8 cellular contexts compared by ENCODE assay signal in genomic region chr10:69408318-69409175, GRCh38. TPM values are rescaled to one million over a fixed set of nuclear protein-coding genes. Genes with fewer than 3 reads are reported as not detected.
DNase-seq lines count a peak whose midpoint lies in the region; ATAC-seq, FAIRE-seq and TF ChIP-seq lines count a peak whose summit lies in the region.

No MANE protein-coding gene starts in this region.

- H3K9me3 Mint-ChIP-seq in GM23338 (no peaks in the 10 kb centered on the region; the same call in 2 of the 3 replicates), neural crest cell (no peaks in the 10 kb centered on the region)
- H3K9me3 Mint-ChIP-seq in activated T-helper 17 cell treated with anti-CD3 and anti-CD28 coated beads, Interleukin-2, amount 50 U/mL, for 72 hours: no peaks in the 10 kb centered on the region
- H3K9me3 Mint-ChIP-seq in stimulated activated naive CD8-positive, alpha-beta T cell treated with anti-CD3 and anti-CD28 coated beads, Interleukin-15, amount 100 ng/mL, for 72 hours: no peaks in the 10 kb centered on the region

- H3K36me3 ChIP-seq in ES-I3 (ENCODE audit: insufficient read depth, low read length) (no peaks in the 10 kb centered on the region), GM23338 (ENCODE audit: insufficient read depth) (no peaks in the 10 kb centered on the region)

- peaks cover 20% of the 10 kb centered on the region; the same call in 1 of the 2 replicates for H3K4me1 ChIP-seq in ES-I3 (ENCODE audit: insufficient read depth, low read length)
- peaks cover 23% of the 10 kb centered on the region; the same call in 1 of the 2 replicates for H3K4me1 ChIP-seq in GM23338 (ENCODE audit: insufficient read depth)

- peak overlapping the region; percentile 64 for H3K4me3 Mint-ChIP-seq in GM23338
- H3K4me3 Mint-ChIP-seq in activated T-helper 17 cell treated with anti-CD3 and anti-CD28 coated beads, Interleukin-2, amount 50 U/mL, for 72 hours: peak overlapping the region; percentile 72
- H3K4me3 Mint-ChIP-seq in neural crest cell: peak overlapping the region; percentile 32
- H3K4me3 Mint-ChIP-seq in stimulated activated naive CD8-positive, alpha-beta T cell treated with anti-CD3 and anti-CD28 coated beads, Interleukin-15, amount 100 ng/mL, for 72 hours: peak overlapping the region; percentile 82 to 86

- H3K27ac Mint-ChIP-seq in GM23338: no peak overlapping the region; the same call in 1 of the 2 replicates
- peak overlapping the region; percentile 79 for H3K27ac Mint-ChIP-seq in activated T-helper 17 cell treated with anti-CD3 and anti-CD28 coated beads, Interleukin-2, amount 50 U/mL, for 72 hours
- H3K27ac Mint-ChIP-seq in neural crest cell (ENCODE audit: unreplicated experiment): peak overlapping the region; percentile 78
- peak overlapping the region; percentile 81 to 92 for H3K27ac Mint-ChIP-seq in stimulated activated naive CD8-positive, alpha-beta T cell treated with anti-CD3 and anti-CD28 coated beads, Interleukin-15, amount 100 ng/mL, for 72 hours

- no peaks in the 10 kb centered on the region for H3K9me2 ChIP-seq in GM23338 (ENCODE audit: insufficient read depth)

- peak overlapping the region; percentile 42 for H3K4me3 ChIP-seq in GM23338

- peak overlapping the region; percentile 45; the same call in 1 of the 2 replicates for H3K9ac ChIP-seq in ES-I3 (ENCODE audit: low read depth, low read length)

- H3K4me2 ChIP-seq in GM23338: peak overlapping the region; percentile 70

- no peaks in the 10 kb centered on the region for H3K9me3 ChIP-seq in ES-I3 (ENCODE audit: control insufficient read depth, insufficient read depth, low read length)

- TF ChIP-seq CTCF in GM23338 (conservative IDR thresholded peaks at IDR 0.05; ENCODE audit: low read depth in 2 of 2) (peak in 1 of 2 experiments; percentile 69; a peak in 2 of 4 replicates), neural crest cell (conservative IDR thresholded peaks at IDR 0.05) (peak; percentile 83)

- H3K4me1 Mint-ChIP-seq in GM23338 (peaks cover 44% of the 10 kb centered on the region), neural crest cell (peaks cover 36% of the 10 kb centered on the region)
- H3K4me1 Mint-ChIP-seq in activated T-helper 17 cell treated with anti-CD3 and anti-CD28 coated beads, Interleukin-2, amount 50 U/mL, for 72 hours: peaks cover 14% of the 10 kb centered on the region
- H3K4me1 Mint-ChIP-seq in stimulated activated naive CD8-positive, alpha-beta T cell treated with anti-CD3 and anti-CD28 coated beads, Interleukin-15, amount 100 ng/mL, for 72 hours: peaks cover 34% of the 10 kb centered on the region

- peaks cover 3% of the 10 kb centered on the region; the same call in 1 of the 2 replicates for H3F3A ChIP-seq in GM23338 (replicated peaks; ENCODE audit: low read depth)

- no peak overlapping the region for H2AFZ ChIP-seq in GM23338

- peak; percentile 77 for ATAC-seq in GM23338
- peak; percentile 94 for ATAC-seq in activated T-helper 17 cell treated with anti-CD3 and anti-CD28 coated beads, Interleukin-2, amount 50 U/mL, for 72 hours (replicated peaks)
- ATAC-seq in stimulated activated naive CD8-positive, alpha-beta T cell treated with anti-CD3 and anti-CD28 coated beads, Interleukin-15, amount 100 ng/mL, for 72 hours: peak; percentile 97

- H3K27ac ChIP-seq in GM23338 (ENCODE audit: low read depth): peak overlapping the region; percentile 78; the same call in 1 of the 2 replicates

- H3K36me3 Mint-ChIP-seq in GM23338 (ENCODE audit: low read depth): peaks cover 8% of the 10 kb centered on the region
- H3K36me3 Mint-ChIP-seq in activated T-helper 17 cell treated with anti-CD3 and anti-CD28 coated beads, Interleukin-2, amount 50 U/mL, for 72 hours (ENCODE audit: low read depth): peaks cover 11% of the 10 kb centered on the region
- peaks cover 4% of the 10 kb centered on the region for H3K36me3 Mint-ChIP-seq in neural crest cell (ENCODE audit: low read depth)

- no peaks in the 10 kb centered on the region for H3K79me2 ChIP-seq in GM23338 (replicated peaks; ENCODE audit: insufficient read depth)

- DNase-seq in GM23338 (ENCODE audit: low spot score): peak; percentile 98
- peak; percentile 90 for DNase-seq in LHCN-M2 (ENCODE audit: low read depth)
- DNase-seq in RCC 7860 (ENCODE audit: low spot score): peak; percentile 90
- peak; percentile 96 for DNase-seq in fibroblast of peridontal ligament (ENCODE audit: extremely low read depth)
- peak; percentile 92 for DNase-seq in neural crest cell (ENCODE audit: low read depth, low spot score)
- peak; percentile 90 to 94 for DNase-seq in stimulated activated naive CD8-positive, alpha-beta T cell treated with anti-CD3 and anti-CD28 coated beads, Interleukin-15, amount 100 ng/mL, for 72 hours

- H3K27me3 ChIP-seq in GM23338 (ENCODE audit: insufficient read depth): peaks cover 4% of the 10 kb centered on the region; the same call in 1 of the 2 replicates

- FAIRE-seq in RCC 7860 (lab: Jason Lieb, UNC): no peak

- H3K27me3 Mint-ChIP-seq in GM23338 (ENCODE audit: insufficient read depth, low read depth, poor library complexity): peaks cover 23% of the 10 kb centered on the region
- H3K27me3 Mint-ChIP-seq in activated T-helper 17 cell treated with anti-CD3 and anti-CD28 coated beads, Interleukin-2, amount 50 U/mL, for 72 hours: no peaks in the 10 kb centered on the region
- H3K27me3 Mint-ChIP-seq in neural crest cell (ENCODE audit: low read depth): peaks cover 6% of the 10 kb centered on the region
- H3K27me3 Mint-ChIP-seq in stimulated activated naive CD8-positive, alpha-beta T cell treated with anti-CD3 and anti-CD28 coated beads, Interleukin-15, amount 100 ng/mL, for 72 hours: no peaks in the 10 kb centered on the region

- no peaks in the 10 kb centered on the region for H4K20me1 ChIP-seq in GM23338 (replicated peaks; ENCODE audit: insufficient read depth)

TF ChIP-seq in GM23338, 12 proteins besides CTCF, POLR2A, EP300 and RAD21 (continues in another document):
- TF ChIP-seq ETS1 (IDR thresholded peaks at IDR 0.05) (peak; percentile 33; the same call in 1 of the 2 replicates), CREB1 (CRISPR knock-in tag; IDR thresholded peaks at IDR 0.05; ENCODE audit: low read depth) (peak; percentile 88), JUNB (IDR thresholded peaks at IDR 0.05; ENCODE audit: unreplicated experiment) (no peak), REST (IDR thresholded peaks at IDR 0.05; ENCODE audit: unreplicated experiment) (no peak), ZNF114 (CRISPR knock-in tag; IDR thresholded peaks at IDR 0.05) (no peak), EZH2phosphoT487 (IDR thresholded peaks at IDR 0.05; ENCODE audit: unreplicated experiment) (no peak), EZH2 (IDR thresholded peaks at IDR 0.05; ENCODE audit: low read depth, unreplicated experiment) (no peak)

RNA-seq across cellular contexts. Expression of gene TACR2, which starts 8.2 kb away (rescaled TPM):
- total RNA-seq in GM23338 (2014; rRNA removed; shearing (Covaris generic)): 0.54 TPM in 1 of 2 replicates, not detected in the other
- polyA plus RNA-seq in GM23338 (2016; fragmentation: Nextera tagmentation; extraction: Ambion mirVana): not detected in 2 replicates
- total RNA-seq in LHCN-M2 (2014; rRNA removed) (0.29 TPM in 1 of 2 replicates, not detected in the other), neural crest cell (not detected in 2 replicates)
- 0.77 TPM for polyA plus RNA-seq in LHCN-M2 (2012)
- total RNA-seq in activated T-helper 17 cell treated with anti-CD3 and anti-CD28 coated beads, Interleukin-2, amount 50 U/mL, for 72 hours: not detected

RNA-seq across cellular contexts. Expression of gene TSPAN15, which starts 42.7 kb away (rescaled TPM):
- total RNA-seq in GM23338 (2014; rRNA removed; shearing (Covaris generic)): 10.1 and 12.5 TPM in 2 replicates
- polyA plus RNA-seq in GM23338 (2016; fragmentation: Nextera tagmentation; extraction: Ambion mirVana): 6.6 TPM in 2 replicates
- 1.5 and 2.0 TPM in 2 replicates for total RNA-seq in LHCN-M2 (2014; rRNA removed)
- 2.4 TPM for polyA plus RNA-seq in LHCN-M2 (2012)
- 10 to 100 TPM in 1 of 2 donors, 1 to 10 TPM in 1; 4.9 to 12.7 TPM for total RNA-seq in activated T-helper 17 cell treated with anti-CD3 and anti-CD28 coated beads, Interleukin-2, amount 50 U/mL, for 72 hours
- 11.5 and 12.3 TPM in 2 replicates for total RNA-seq in neural crest cell

Comparison
In these comparisons a context has a peak if more than half of its experiments do, and no peak if none do; other contexts are left out.
1. Peak in every context shown above with its lines: DNase-seq, ATAC-seq, H3K4me3 ChIP-seq and H3K27ac ChIP-seq.
2. H3K4me3 Mint-ChIP-seq: peak in every context shown above with its lines; median percentile 84 in stimulated activated naive CD8-positive, alpha-beta T cell treated with anti-CD3 and anti-CD28 coated beads, Interleukin-15, amount 100 ng/mL, for 72 hours; 72 in activated T-helper 17 cell treated with anti-CD3 and anti-CD28 coated beads, Interleukin-2, amount 50 U/mL, for 72 hours; 64 in GM23338; 32 in neural crest cell.